17 cellular contexts compared by ENCODE assay signal in genomic region chr9:134897584-134898170, GRCh38. TPM values are rescaled to one million over a fixed set of nuclear protein-coding genes. Genes with fewer than 3 reads are reported as not detected.
A peak's percentile ranks its signal among the peaks of the same experiment; 100 is the strongest.
DNase-seq lines count a peak whose midpoint lies in the region; ATAC-seq and TF ChIP-seq lines count a peak whose summit lies in the region.
"Had no signal": no experiment of that assay in that cellular context is flagged by ENCODE, and none has a peak within 500 bp of the region (broad histone marks: within the 10 kb centered on the region; RNA-seq: fewer than 3 reads in every experiment).

No MANE protein-coding gene starts in this region.

- peaks cover 16% of the 10 kb centered on the region for H3K4me1 ChIP-seq in OCI-LY7 (ENCODE audit: insufficient read depth, low read length, poor library complexity, severe bottlenecking)
- peaks cover 0 to 30% (median 16%) of the 10 kb centered on the region in 3 donors for H3K4me1 ChIP-seq in gastroesophageal sphincter
- H3K4me1 ChIP-seq in trophoblast cell (ENCODE audit: control insufficient read depth in 1 of 2, insufficient read depth in 2 of 2, low read length in 2 of 2) = no peaks in the 10 kb centered on the region
- H3K4me1 ChIP-seq: Peyer's patch had no signal

- no peak overlapping the region for H2BK12ac ChIP-seq in trophoblast cell (ENCODE audit: low read length)

- H2AK5ac ChIP-seq in trophoblast cell (ENCODE audit: low read length) = no peak overlapping the region

- intact Hi-C loops in OCI-LY7 (cut with micrococcal nuclease; ENCODE audit: unreplicated experiment) (no loop called here), posterior vena cava (cut with DNase I) (no loop called here)

- no peak overlapping the region for H4K12ac ChIP-seq in trophoblast cell (ENCODE audit: low read depth, low read length)

- BruUV-seq in OCI-LY7 (replicated peaks; lab: Mats Ljungman, UMichigan) = no TSS peak

- H4K91ac ChIP-seq in trophoblast cell (ENCODE audit: low read depth, low read length) = no peak overlapping the region

- H3K4ac ChIP-seq in trophoblast cell (ENCODE audit: low read depth, low read length) = no peak overlapping the region

- H3K9me3 Mint-ChIP-seq in chondrocyte (ENCODE audit: low read depth) = peaks cover 10% of the 10 kb centered on the region

- H3K14ac ChIP-seq in trophoblast cell (ENCODE audit: low read length) = no peak overlapping the region

- no peak overlapping the region for H3K18ac ChIP-seq in trophoblast cell (ENCODE audit: low read length)

- no peaks in the 10 kb centered on the region for H3K79me2 ChIP-seq in OCI-LY7 (ENCODE audit: insufficient read depth, low read depth, low read length)
- H3K79me2 ChIP-seq in trophoblast cell (ENCODE audit: control insufficient read depth, insufficient read depth, low read length, poor library complexity) = no peaks in the 10 kb centered on the region

- no peaks in the 10 kb centered on the region for H3K79me1 ChIP-seq in trophoblast cell (ENCODE audit: low read length)

- no peak overlapping the region for H2BK5ac ChIP-seq in trophoblast cell (ENCODE audit: low read depth, low read length, poor library complexity)

- H3K36me3 ChIP-seq in OCI-LY7 (ENCODE audit: insufficient read depth, low read length) (no peaks in the 10 kb centered on the region; the same call in 1 of the 2 replicates), gastroesophageal sphincter (no peaks in the 10 kb centered on the region), trophoblast cell (ENCODE audit: control insufficient read depth in 1 of 2, insufficient read depth in 2 of 2, low read length in 2 of 2) (no peaks in the 10 kb centered on the region)
- H3K36me3 ChIP-seq: Peyer's patch had no signal

- DNase-seq in DMS79 (lab: John Stamatoyannopoulos, UW) = peak; percentile 8
- DNase-seq in OCI-LY7 (ENCODE audit: low spot score) = no peak
- DNase-seq in trophoblast cell = no peak
- DNase-seq in chondrocyte (ENCODE audit: low spot score) = no peak
- DNase-seq in posterior vena cava (ENCODE audit: low spot score) = no peak
- DNase-seq: KG1, NCI-H1436 treated with DMSO at 0.1 percent for 48 hours, NCI-H2029 treated with DMSO at 0.1 percent for 48 hours, NCI-H510A treated with DMSO at 0.1 percent for 48 hours, SHP77 treated with DMSO at 0.1 percent for 48 hours had no signal

- no peak overlapping the region for H3K9ac ChIP-seq in trophoblast cell (ENCODE audit: low read length)

- no peak for TF ChIP-seq EP300 in gastroesophageal sphincter (IDR thresholded peaks at IDR 0.05)

- no peak overlapping the region for H3K4me3 ChIP-seq in OCI-LY7 (ENCODE audit: low read depth, low read length, poor library complexity, severe bottlenecking)
- H3K4me3 ChIP-seq in gastroesophageal sphincter = no peak overlapping the region
- no peak overlapping the region for H3K4me3 ChIP-seq in trophoblast cell (ENCODE audit: low read depth, low read length)
- H3K4me3 ChIP-seq: Peyer's patch had no signal

- H3K9me2 ChIP-seq in OCI-LY7 (ENCODE audit: insufficient read depth, low read length) = no peaks in the 10 kb centered on the region

- H3K27ac ChIP-seq in OCI-LY7 (ENCODE audit: low read depth, low read length, poor library complexity, severe bottlenecking) = no peak overlapping the region
- peak overlapping the region in 3 of 4 donors; percentile 1 to 70 (median 56) for H3K27ac ChIP-seq in gastroesophageal sphincter
- no peak overlapping the region for H3K27ac ChIP-seq in trophoblast cell (ENCODE audit: low read depth, low read length)

- peak overlapping the region; percentile 88 for H3K23ac ChIP-seq in trophoblast cell (ENCODE audit: low read length)

- POLR2A ChIA-PET in OCI-LY7 (lab: Charles Lee) = interaction anchor here (0.7 to 0.9 kb wide), 2 partner anchors 9 to 626 kb away, joined by 4 to 5 read pairs; no protein-coding TSS in a partner anchor

- peaks cover 12% of the 10 kb centered on the region for H3K27me3 Mint-ChIP-seq in chondrocyte (ENCODE audit: low read depth)

- H2AFZ ChIP-seq in OCI-LY7 (ENCODE audit: low read length) (peak overlapping the region; percentile 24; the same call in 1 of the 2 replicates), trophoblast cell (ENCODE audit: insufficient read depth, low read length, poor library complexity) (no peak overlapping the region)

- CTCF ChIA-PET in OCI-LY7 (lab: Charles Lee; ENCODE audit: unreplicated experiment) = interaction anchor here (0.6 kb wide), 1 partner anchor 35 kb away, joined by 3 read pairs; no protein-coding TSS in a partner anchor

- ATAC-seq in gastroesophageal sphincter (no peak), HG03175 (IDR thresholded peaks at IDR 0.05; ENCODE audit: unreplicated experiment) (no peak), GM18861 (IDR thresholded peaks at IDR 0.05; ENCODE audit: unreplicated experiment) (no peak)

- TF ChIP-seq CTCF in OCI-LY7 (conservative IDR thresholded peaks at IDR 0.05; ENCODE audit: low read length) = no peak
- no peak for TF ChIP-seq CTCF in gastroesophageal sphincter (IDR thresholded peaks at IDR 0.05)
- TF ChIP-seq CTCF in chondrocyte (IDR thresholded peaks at IDR 0.05) = no peak

- no peaks in the 10 kb centered on the region for H4K20me1 ChIP-seq in OCI-LY7 (ENCODE audit: insufficient read depth, low read length)

- peaks cover 17% of the 10 kb centered on the region; the same call in 1 of the 2 replicates for H3K9me3 ChIP-seq in OCI-LY7 (ENCODE audit: low read length)
- H3K9me3 ChIP-seq in gastroesophageal sphincter = peaks cover 0 to 15% (median 0%) of the 10 kb centered on the region in 3 donors
- H3K9me3 ChIP-seq in trophoblast cell (ENCODE audit: insufficient read depth, low read depth, low read length) = peaks cover 14% of the 10 kb centered on the region
- H3K9me3 ChIP-seq: Peyer's patch had no signal

- peaks cover 21% of the 10 kb centered on the region for H3K4me1 Mint-ChIP-seq in chondrocyte (ENCODE audit: low read depth)

- H3K4me2 ChIP-seq in OCI-LY7 (ENCODE audit: low read length) (no peak overlapping the region), trophoblast cell (ENCODE audit: low read length) (no peak overlapping the region)

- no peak overlapping the region for H3K4me3 Mint-ChIP-seq in chondrocyte (ENCODE audit: unreplicated experiment)

- no peaks in the 10 kb centered on the region for H3K36me3 Mint-ChIP-seq in chondrocyte (ENCODE audit: low read depth)

- TF ChIP-seq POLR2A in gastroesophageal sphincter (IDR thresholded peaks at IDR 0.05) = no peak

- no peak overlapping the region for H2BK120ac ChIP-seq in trophoblast cell (ENCODE audit: insufficient read depth, low read length, poor library complexity)

- H3K27me3 ChIP-seq in gastroesophageal sphincter (peaks cover 14% of the 10 kb centered on the region), trophoblast cell (ENCODE audit: insufficient read depth, low read length) (no peaks in the 10 kb centered on the region)
- H3K27me3 ChIP-seq: Peyer's patch had no signal

- H3K27ac Mint-ChIP-seq in chondrocyte (ENCODE audit: unreplicated experiment) = no peak overlapping the region

- 57 to 75% methylated on average over 1 to 2 of the region's 2 CpGs for WGBS in gastroesophageal sphincter (ENCODE audit: low coverage in 1 of 2), 2 donors
- no CpG with 5 or more reads among the region's 2 CpGs for WGBS in trophoblast cell (ENCODE audit: extremely low coverage, insufficient coverage, insufficient read length)

- H4K8ac ChIP-seq in trophoblast cell (ENCODE audit: low read depth, low read length) = no peak overlapping the region

RNA-seq across cellular contexts. Expression of gene FCN2, which starts 17.1 kb away (rescaled TPM):
- total RNA-seq in OCI-LY7 (2014; rRNA removed; shearing (Covaris generic)) = not detected in 2 replicates
- total RNA-seq in OCI-LY7 (2022) (not detected in 2 replicates), gastroesophageal sphincter (not detected), chondrocyte (not detected in 3 replicates), posterior vena cava (not detected)
- not detected in 2 replicates for polyA plus RNA-seq in trophoblast cell (2013)
- total RNA-seq: A673, Daoy, H1, Peyer's patch had no signal
- polyA plus RNA-seq: H1 had no signal

RNA-seq across cellular contexts. Expression of gene FCN1, which starts 20.0 kb away (rescaled TPM):
- total RNA-seq in OCI-LY7 (2014; rRNA removed; shearing (Covaris generic)) = 0.19 TPM in 1 of 2 replicates, not detected in the other
- total RNA-seq in OCI-LY7 (2022) = 0.30 and 0.42 TPM in 2 replicates
- 1 to 10 TPM in 3 of 4 donors, under 1 TPM in 1; 0.31 to 9.4 (median 3.2) TPM for total RNA-seq in gastroesophageal sphincter
- not detected in 2 replicates for polyA plus RNA-seq in trophoblast cell (2013)
- total RNA-seq in chondrocyte = not detected in 3 replicates
- total RNA-seq in posterior vena cava = 10 to 100 TPM in 1 of 2 donors, 1 to 10 TPM in 1; 7.1 to 16.5 TPM
- total RNA-seq: A673, Daoy, H1 had no signal
- polyA plus RNA-seq: H1 had no signal

Comparison
In these comparisons a context has a peak if more than half of its experiments do, and no peak if none do; other contexts are left out.
1. H3K27ac ChIP-seq: peak in gastroesophageal sphincter (3 of 4); none in OCI-LY7 (single experiment) and trophoblast cell (single experiment).